Comparison of ENCODE assay signal across 14 cellular contexts in genomic region chr15:41949400-41950126, GRCh38. TPM values are rescaled to one million over a fixed set of nuclear protein-coding genes. Genes with fewer than 3 reads are reported as not detected.
DNase-seq lines count a peak whose midpoint lies in the region; FAIRE-seq and TF ChIP-seq lines count a peak whose summit lies in the region.
"Had no signal": no experiment of that assay in that cellular context is flagged by ENCODE, and none has a peak within 500 bp of the region (broad histone marks: within the 10 kb centered on the region; RNA-seq: fewer than 3 reads in every experiment).

No MANE protein-coding gene starts in this region.

- no peak overlapping the region for H3K4me3 ChIP-seq in ascending aorta
- H3K4me3 ChIP-seq in WERI-Rb-1 (ENCODE audit: low read depth, low read length) = no peak overlapping the region

- H3K27me3 ChIP-seq in ascending aorta (no peaks in the 10 kb centered on the region), WERI-Rb-1 (ENCODE audit: insufficient read depth, low read depth, severe bottlenecking) (no peaks in the 10 kb centered on the region)

- DNase-seq in ascending aorta (ENCODE audit: low spot score in 2 of 2) (peak in 1 of 2 donors; percentile 50), kidney tubule cell (ENCODE audit: low spot score) (peak; percentile 41), renal cortical epithelial cell (ENCODE audit: low read depth) (peak; percentile 36), COR-L47 (lab: John Stamatoyannopoulos, UW) (no peak), NAMALWA (ENCODE audit: low spot score) (no peak), WERI-Rb-1 (no peak)
- DNase-seq in effector CD4-positive, alpha-beta T cell = no peak
- DNase-seq: activated CD8-positive, alpha-beta memory T cell treated with anti-CD3 and anti-CD28 coated beads, Interleukin-2, amount 50 U/mL, for 4 hours; DMS153; H7; hippocampal formation; NCI-H1105; PC-3 had no signal

- intact Hi-C loops in ascending aorta (cut with DNase I) = no loop called here

- FAIRE-seq in G401.6 (lab: Jason Lieb, UNC) = peak; percentile 70

- peaks cover 9 to 20% of the 10 kb centered on the region in 2 donors for H3K36me3 ChIP-seq in ascending aorta
- H3K36me3 ChIP-seq in WERI-Rb-1 = peaks cover 5% of the 10 kb centered on the region; the same call in 1 of the 2 replicates

- H3K9me3 ChIP-seq in ascending aorta (no peaks in the 10 kb centered on the region), WERI-Rb-1 (ENCODE audit: severe bottlenecking) (no peaks in the 10 kb centered on the region)

- peak overlapping the region; percentile 46 to 64 for H3K27ac ChIP-seq in ascending aorta
- no peak overlapping the region for H3K27ac ChIP-seq in WERI-Rb-1

- peaks cover 26 to 60% of the 10 kb centered on the region in 2 donors for H3K4me1 ChIP-seq in ascending aorta

- no peak for TF ChIP-seq CTCF in ascending aorta (IDR thresholded peaks at IDR 0.05)
- no peak for TF ChIP-seq CTCF in WERI-Rb-1 (IDR thresholded peaks at IDR 0.05; ENCODE audit: low read depth, low read length)

RNA-seq across cellular contexts. Expression of gene EHD4, which starts 22.8 kb away (rescaled TPM):
- total RNA-seq in ascending aorta (70.4 TPM), renal cortical epithelial cell (55.9 and 57.1 TPM in 2 replicates)

RNA-seq across cellular contexts. Expression of gene SPTBN5, which starts 55.7 kb away (rescaled TPM):
- 1.5 TPM for total RNA-seq in ascending aorta
- total RNA-seq in renal cortical epithelial cell = 0.35 and 2.5 TPM in 2 replicates

Comparison
In these comparisons a context has a peak if more than half of its experiments do, and no peak if none do; other contexts are left out.
1. DNase-seq: peak in kidney tubule cell (single experiment) and renal cortical epithelial cell (single experiment); none in effector CD4-positive, alpha-beta T cell (single experiment), COR-L47 (single experiment), NAMALWA (single experiment) and WERI-Rb-1 (single experiment).